In genomic region chr3:9890249-9891071, GRCh38 we compare ENCODE assay signal across 8 cellular contexts. TPM values are rescaled to one million over a fixed set of nuclear protein-coding genes. Genes with fewer than 3 reads are reported as not detected.
A peak's percentile ranks its signal among the peaks of the same experiment; 100 is the strongest.
DNase-seq lines count a peak whose midpoint lies in the region; ATAC-seq and TF ChIP-seq lines count a peak whose summit lies in the region.

Gene JAGN1, plus strand, starts transcription at chr3:9890610. Its CDS starts 113 bp downstream, at chr3:9890723.

- no peak for TF ChIP-seq EP300 in stomach (IDR thresholded peaks at IDR 0.05)

- DNase-seq in ELF-1 (ENCODE audit: low read depth, low spot score) = peak; percentile 91
- peak; percentile 48 for DNase-seq in GOT3 (lab: John Stamatoyannopoulos, UW)
- DNase-seq in LNCaP clone FGC (ENCODE audit: low read depth) = no peak
- DNase-seq in SJSA1 (ENCODE audit: low read depth in 1 of 2, low spot score in 2 of 2) = peak; percentile 82 to 88
- DNase-seq in activated gamma-delta T cell treated with anti-CD3 and anti-CD28 coated beads, Interleukin-2, amount 50 U/mL, for 16 hours (ENCODE audit: low read depth) = peak; percentile 84
- DNase-seq in foreskin keratinocyte = peak; percentile 61 to 77
- DNase-seq in neural progenitor cell (ENCODE audit: low spot score) = peak; percentile 94
- DNase-seq in stomach = peak; percentile 92

- H4K20me1 ChIP-seq in neural progenitor cell (ENCODE audit: low read depth) = peaks cover 19% of the 10 kb centered on the region

- H3K36me3 ChIP-seq in SJSA1 (peaks cover 35% of the 10 kb centered on the region), neural progenitor cell (no peaks in the 10 kb centered on the region), stomach (peaks cover 0 to 19% (median 16%) of the 10 kb centered on the region in 4 donors)

- H3K27ac ChIP-seq in SJSA1 (peak within 1 kb of the TSS; percentile 78), foreskin keratinocyte (peak within 1 kb of the TSS; percentile 90), neural progenitor cell (no peak within 1 kb of the TSS), stomach (peak within 1 kb of the TSS; percentile 93 to 99 (median 97))

- peaks cover 15% of the 10 kb centered on the region for H3K4me1 Mint-ChIP-seq in neural progenitor cell

- peak within 1 kb of the TSS; percentile 98 for H3K4me3 Mint-ChIP-seq in neural progenitor cell

- H3K36me3 Mint-ChIP-seq in neural progenitor cell = peaks cover 25% of the 10 kb centered on the region

- H3K9ac ChIP-seq in neural progenitor cell = peak within 1 kb of the TSS; percentile 97

- TF ChIP-seq CTCF in LNCaP clone FGC (IDR thresholded peaks at IDR 0.05; ENCODE audit: control insufficient read depth, extremely low read depth, insufficient read depth) (no peak; the same call in 1 of the 2 replicates), foreskin keratinocyte (conservative IDR thresholded peaks at IDR 0.05) (peak; percentile 14), neural progenitor cell (IDR thresholded peaks at IDR 0.05) (no peak), stomach (IDR thresholded peaks at IDR 0.05) (peak in 1 of 7 experiments; percentile 13)

- peak; percentile 70 for ATAC-seq in foreskin keratinocyte

- no peaks in the 10 kb centered on the region for H3K9me3 ChIP-seq in SJSA1 (replicated peaks)
- no peaks in the 10 kb centered on the region for H3K9me3 ChIP-seq in neural progenitor cell (ENCODE audit: low read depth)
- no peaks in the 10 kb centered on the region for H3K9me3 ChIP-seq in stomach

- TF ChIP-seq POLR2A in stomach (IDR thresholded peaks at IDR 0.05) = peak in 2 of 4 donors; percentile 65 to 69

- H2AFZ ChIP-seq in neural progenitor cell (replicated peaks) = peak within 1 kb of the TSS; percentile 92

- H3K27me3 Mint-ChIP-seq in neural progenitor cell (ENCODE audit: insufficient read depth, low read depth) = peaks cover 7% of the 10 kb centered on the region

- H3K27me3 ChIP-seq in SJSA1 (replicated peaks) = no peaks in the 10 kb centered on the region
- no peaks in the 10 kb centered on the region for H3K27me3 ChIP-seq in foreskin keratinocyte
- no peaks in the 10 kb centered on the region for H3K27me3 ChIP-seq in neural progenitor cell
- no peaks in the 10 kb centered on the region for H3K27me3 ChIP-seq in stomach

- peaks cover 38% of the 10 kb centered on the region for H3K79me2 ChIP-seq in neural progenitor cell (ENCODE audit: low read depth)

- H3F3A ChIP-seq in neural progenitor cell (ENCODE audit: low read depth) = peaks cover 8% of the 10 kb centered on the region

- peak within 1 kb of the TSS; percentile 82 for H3K4me2 ChIP-seq in neural progenitor cell

- 0 to 1% (median 0%) methylated on average over 29 to 62 of the region's 62 CpGs for WGBS in stomach, 5 donors

- H3K27ac Mint-ChIP-seq in neural progenitor cell = peak within 1 kb of the TSS; percentile 91

- H3K4me3 ChIP-seq in LNCaP clone FGC (ENCODE audit: low read depth, low read length) = peak within 1 kb of the TSS; percentile 84
- H3K4me3 ChIP-seq in SJSA1 = peak within 1 kb of the TSS; percentile 93
- peak within 1 kb of the TSS; percentile 96 for H3K4me3 ChIP-seq in neural progenitor cell
- H3K4me3 ChIP-seq in stomach = peak within 1 kb of the TSS; percentile 68 to 93 (median 84)

- intact Hi-C loops in stomach (cut with DNase I; ENCODE audit: low total_unique reads) = no loop called here

- H3K9me3 Mint-ChIP-seq in neural progenitor cell = no peaks in the 10 kb centered on the region

- H3K4me1 ChIP-seq in SJSA1 (replicated peaks) = peaks cover 15% of the 10 kb centered on the region
- peaks cover 17% of the 10 kb centered on the region for H3K4me1 ChIP-seq in foreskin keratinocyte
- peaks cover 7% of the 10 kb centered on the region for H3K4me1 ChIP-seq in neural progenitor cell
- peaks cover 18 to 42% (median 31%) of the 10 kb centered on the region in 4 donors for H3K4me1 ChIP-seq in stomach

RNA-seq across cellular contexts. Expression of gene JAGN1, which starts in this region (rescaled TPM):
- total RNA-seq in SJSA1 (2014; rRNA removed; shearing (Covaris generic)) = 17.2 and 21.2 TPM in 2 replicates
- total RNA-seq in foreskin keratinocyte = 27.8 and 34.2 TPM in 2 replicates
- polyA plus RNA-seq in foreskin keratinocyte = 48.2 and 56.5 TPM in 2 replicates
- 32.7 and 42.1 TPM in 2 replicates for total RNA-seq in neural progenitor cell (ENCODE audit: low replicate concordance)
- total RNA-seq in stomach = 10 to 100 TPM in 3 of 5 donors, 1 to 10 TPM in 1, not detected in 1; 9.4 to 28.4 (median 20.7) TPM
- 10 to 100 TPM; 26.5 to 56.6 (median 37.7) TPM for polyA plus RNA-seq in stomach
